5 cellular contexts compared by ENCODE assay signal in genomic region chr2:224397100-224397499, GRCh38. TPM values are rescaled to one million over a fixed set of nuclear protein-coding genes. Genes with fewer than 3 reads are reported as not detected.
"Had no signal": no experiment of that assay in that cellular context is flagged by ENCODE, and none has a peak within 500 bp of the region (broad histone marks: within the 10 kb centered on the region; RNA-seq: fewer than 3 reads in every experiment).

No MANE protein-coding gene starts in this region.

RNA-seq across cellular contexts. Expression of gene FAM124B, which starts 4.8 kb away (rescaled TPM):
- total RNA-seq: kidney epithelial cell, mammary epithelial cell, mesothelial cell of epicardium had no signal
- polyA plus RNA-seq: hepatocyte; mammary epithelial cell; naive thymus-derived CD4-positive, alpha-beta T cell had no signal
